ENCODE assay signal across 8 cellular contexts in genomic region chr19:35044317-35045117, GRCh38. TPM values are rescaled to one million over a fixed set of nuclear protein-coding genes. Genes with fewer than 3 reads are reported as not detected.
DNase-seq lines count a peak whose midpoint lies in the region; ATAC-seq and TF ChIP-seq lines count a peak whose summit lies in the region.

No MANE protein-coding gene starts in this region.

- H3K9me3 ChIP-seq in lower lobe of right lung = no peaks in the 10 kb centered on the region

- peak; percentile 94 for DNase-seq in ELF-1 (ENCODE audit: low read depth, low spot score)
- DNase-seq in LNCaP clone FGC (ENCODE audit: low read depth) = peak; percentile 66
- peak; percentile 45 to 63 for DNase-seq in activated CD4-positive, alpha-beta T cell treated with anti-CD3 and anti-CD28 coated beads for 24 hours (ENCODE audit: low read depth in 2 of 2)
- DNase-seq in cerebellum (ENCODE audit: low spot score) = peak; percentile 81
- DNase-seq in lower lobe of right lung = no peak
- DNase-seq in stimulated activated CD8-positive, alpha-beta memory T cell treated with anti-CD3 and anti-CD28 coated beads, Interleukin-4, amount 100 ng/mL, for 24 hours (ENCODE audit: low read depth) = peak; percentile 39

- no peaks in the 10 kb centered on the region for H3K27me3 ChIP-seq in lower lobe of right lung (ENCODE audit: low read depth)

- no peak overlapping the region for H3K27ac ChIP-seq in lower lobe of right lung

- TF ChIP-seq CTCF in LNCaP clone FGC (IDR thresholded peaks at IDR 0.05; ENCODE audit: control insufficient read depth, extremely low read depth, insufficient read depth) = peak; percentile 80
- peak; percentile 98 for TF ChIP-seq CTCF in lower lobe of right lung (IDR thresholded peaks at IDR 0.05)

- ATAC-seq in lower lobe of right lung = no peak
- no peak for ATAC-seq in GM19328 (IDR thresholded peaks at IDR 0.05; ENCODE audit: unreplicated experiment)
- no peak for ATAC-seq in GM19397 (IDR thresholded peaks at IDR 0.05; ENCODE audit: unreplicated experiment)

- no peaks in the 10 kb centered on the region for H3K36me3 ChIP-seq in lower lobe of right lung

- peak overlapping the region; percentile 99 for H3K4me3 ChIP-seq in LNCaP clone FGC (ENCODE audit: low read depth, low read length)
- H3K4me3 ChIP-seq in lower lobe of right lung = no peak overlapping the region

- intact Hi-C loops in lower lobe of right lung (cut with DNase I) = no loop called here

- H3K4me1 ChIP-seq in lower lobe of right lung = peaks cover 41% of the 10 kb centered on the region

RNA-seq across cellular contexts. Expression of gene HPN, which starts 3.0 kb away (rescaled TPM):
- total RNA-seq in cerebellum = 0.27 TPM
- total RNA-seq in lower lobe of right lung = 28.1 TPM

RNA-seq across cellular contexts. Expression of gene SCN1B, which starts 14.2 kb away (rescaled TPM):
- total RNA-seq in cerebellum (7.5 TPM), lower lobe of right lung (9.8 TPM)

RNA-seq across cellular contexts. Expression of gene GRAMD1A, which starts 44.4 kb away (rescaled TPM):
- total RNA-seq in cerebellum (50.0 TPM), lower lobe of right lung (90.7 TPM)

Comparison
In these comparisons a context has a peak if more than half of its experiments do, and no peak if none do; other contexts are left out.
1. RNA of gene HPN, which starts 3.0 kb away (total RNA-seq): 28.1 TPM in lower lobe of right lung (single experiment); 0.27 TPM in cerebellum (single experiment); every median in the first group is over 10 times any median in the second.